In genomic region chr19:48755787-48756674, GRCh38 we compare ENCODE assay signal across 17 cellular contexts. TPM values are rescaled to one million over a fixed set of nuclear protein-coding genes. Genes with fewer than 3 reads are reported as not detected.
DNase-seq lines count a peak whose midpoint lies in the region; ATAC-seq and TF ChIP-seq lines count a peak whose summit lies in the region.
"Had no signal": no experiment of that assay in that cellular context is flagged by ENCODE, and none has a peak within 500 bp of the region (broad histone marks: within the 10 kb centered on the region; RNA-seq: fewer than 3 reads in every experiment).

No MANE protein-coding gene starts in this region.

- H3K9me3 ChIP-seq in PC-9 (ENCODE audit: insufficient read depth, low read depth) = no peaks in the 10 kb centered on the region
- no peaks in the 10 kb centered on the region for H3K9me3 ChIP-seq in iPS-18a (ENCODE audit: control insufficient read depth, low read depth, low read length)
- H3K9me3 ChIP-seq in neuronal stem cell (replicated peaks in 1 of 2; ENCODE audit: control insufficient read depth in 2 of 2, insufficient read depth in 1 of 2, low read depth in 1 of 2, low read length in 2 of 2) = peaks cover 0 to 3% of the 10 kb centered on the region in 2 donors
- H3K9me3 ChIP-seq in hepatocyte (ENCODE audit: low read depth) = no peaks in the 10 kb centered on the region
- H3K9me3 ChIP-seq: BLaER1 treated with 17β-estradiol and CSF1 and Interleukin-3, amounts not matched to agents 10 nM and 100 nM had no signal

- H3K27ac Mint-ChIP-seq in GM23338 = peak overlapping the region; percentile 96
- no peak overlapping the region for H3K27ac Mint-ChIP-seq in osteocyte (ENCODE audit: unreplicated experiment)
- H3K27ac Mint-ChIP-seq: CD8-positive, alpha-beta memory T cell; T-cell had no signal

- peaks cover 4% of the 10 kb centered on the region for H3K79me1 ChIP-seq in neuronal stem cell (ENCODE audit: low read depth, low read length)

- no peaks in the 10 kb centered on the region for H3K9me2 ChIP-seq in GM23338 (ENCODE audit: insufficient read depth)
- no peaks in the 10 kb centered on the region for H3K9me2 ChIP-seq in PC-9 (ENCODE audit: insufficient read depth)
- H3K9me2 ChIP-seq in hepatocyte (replicated peaks; ENCODE audit: insufficient read depth) = no peaks in the 10 kb centered on the region

- peak overlapping the region; percentile 40; the same call in 1 of the 3 replicates for H3K4me3 Mint-ChIP-seq in GM23338
- H3K4me3 Mint-ChIP-seq in osteocyte (ENCODE audit: unreplicated experiment) = no peak overlapping the region
- H3K4me3 Mint-ChIP-seq: CD8-positive, alpha-beta memory T cell; T-cell had no signal

- CTCF ChIA-PET in PC-9 (lab: Charles Lee) = no interaction called here

- H3K36me3 ChIP-seq in GM23338 (ENCODE audit: insufficient read depth) (no peaks in the 10 kb centered on the region), PC-9 (ENCODE audit: low read depth) (no peaks in the 10 kb centered on the region), iPS-18a (ENCODE audit: control insufficient read depth, low read depth, low read length) (no peaks in the 10 kb centered on the region), neuronal stem cell (replicated peaks in 1 of 2; ENCODE audit: control insufficient read depth in 2 of 2, insufficient read depth in 2 of 2, low read length in 2 of 2) (no peaks in the 10 kb centered on the region), hepatocyte (replicated peaks; ENCODE audit: insufficient read depth, low read depth) (no peaks in the 10 kb centered on the region)
- H3K36me3 ChIP-seq: BLaER1 treated with 17β-estradiol and CSF1 and Interleukin-3, amounts not matched to agents 10 nM and 100 nM had no signal

- DNase-seq in GM23338 (ENCODE audit: low spot score) (no peak), PC-9 (no peak), neuronal stem cell (ENCODE audit: low spot score) (no peak), RPMI8226 (no peak), osteocyte (ENCODE audit: extremely low spot score, unreplicated experiment) (no peak), hepatocyte (ENCODE audit: low spot score) (no peak)
- DNase-seq: CD8-positive, alpha-beta memory T cell; DMS79; HCEC 1CT; NCI-H1436; NCI-H345; NCI-H524 treated with DMSO at 0.1 percent for 48 hours; T-cell had no signal

- H3K9me3 Mint-ChIP-seq in GM23338 (no peaks in the 10 kb centered on the region; the same call in 1 of the 3 replicates), osteocyte (ENCODE audit: unreplicated experiment) (no peaks in the 10 kb centered on the region)
- H3K9me3 Mint-ChIP-seq: CD8-positive, alpha-beta memory T cell; T-cell had no signal

- no CpG with 5 or more reads among the region's 18 CpGs for WGBS in neuronal stem cell (ENCODE audit: extremely low coverage in 2 of 2, insufficient read length in 2 of 2, insufficient replicate concordance in 1 of 2), 2 donors
- 91% methylated on average over 18 of the region's 18 CpGs for WGBS in hepatocyte (ENCODE audit: low lambda C conversion rate, missing lambda C conversion rate)

- H3K14ac ChIP-seq in neuronal stem cell (ENCODE audit: low read length) = peak overlapping the region; percentile 89

- H2BK15ac ChIP-seq in neuronal stem cell (ENCODE audit: low read length) = peak overlapping the region; percentile 89

- peak overlapping the region; percentile 3 for H4K8ac ChIP-seq in neuronal stem cell (ENCODE audit: low read depth, low read length)

- peak overlapping the region; percentile 32; the same call in 1 of the 2 replicates for H3K27ac ChIP-seq in GM23338 (ENCODE audit: low read depth)
- H3K27ac ChIP-seq in PC-9 = peak overlapping the region; percentile 59
- no peak overlapping the region for H3K27ac ChIP-seq in iPS-18a (ENCODE audit: low read length)
- no peak overlapping the region for H3K27ac ChIP-seq in neuronal stem cell (replicated peaks; ENCODE audit: low read length)
- no peak overlapping the region for H3K27ac ChIP-seq in hepatocyte
- H3K27ac ChIP-seq: BLaER1 treated with 17β-estradiol and CSF1 and Interleukin-3, amounts not matched to agents 10 nM and 100 nM had no signal

- H3K36me3 Mint-ChIP-seq in GM23338 (ENCODE audit: low read depth) (peaks cover 13% of the 10 kb centered on the region), osteocyte (ENCODE audit: unreplicated experiment) (no peaks in the 10 kb centered on the region)
- H3K36me3 Mint-ChIP-seq: CD8-positive, alpha-beta memory T cell; T-cell had no signal

- H2BK120ac ChIP-seq in neuronal stem cell (ENCODE audit: low read depth, low read length) = no peak overlapping the region

- H3K4me2 ChIP-seq in GM23338 (peak overlapping the region; percentile 100), PC-9 (peak overlapping the region; percentile 89), neuronal stem cell (ENCODE audit: insufficient read depth, low read length, poor library complexity, severe bottlenecking) (peak overlapping the region; percentile 11), hepatocyte (no peak overlapping the region)
- H3K4me2 ChIP-seq: BLaER1 treated with 17β-estradiol and CSF1 and Interleukin-3, amounts not matched to agents 10 nM and 100 nM had no signal

- H3F3A ChIP-seq in GM23338 (replicated peaks; ENCODE audit: low read depth) (peaks cover 9% of the 10 kb centered on the region; the same call in 1 of the 2 replicates), PC-9 (ENCODE audit: insufficient read depth, low read depth) (peaks cover 16% of the 10 kb centered on the region; the same call in 1 of the 2 replicates)

- TF ChIP-seq CTCF in GM23338 (conservative IDR thresholded peaks at IDR 0.05; ENCODE audit: low read depth in 2 of 2) (peak in 1 of 2 experiments; percentile 51; a peak in 2 of 4 replicates), PC-9 (conservative IDR thresholded peaks at IDR 0.05) (no peak), osteocyte (IDR thresholded peaks at IDR 0.05) (no peak), hepatocyte (IDR thresholded peaks at IDR 0.05; ENCODE audit: poor library complexity) (no peak)

- H3K4me3 ChIP-seq in GM23338 = peak overlapping the region; percentile 20; the same call in 1 of the 2 replicates
- peak overlapping the region; percentile 39; the same call in 1 of the 2 replicates for H3K4me3 ChIP-seq in PC-9
- no peak overlapping the region for H3K4me3 ChIP-seq in iPS-18a (ENCODE audit: low read length)
- no peak overlapping the region for H3K4me3 ChIP-seq in neuronal stem cell (ENCODE audit: low read length in 2 of 2)
- no peak overlapping the region for H3K4me3 ChIP-seq in hepatocyte
- H3K4me3 ChIP-seq: BLaER1 treated with 17β-estradiol and CSF1 and Interleukin-3, amounts not matched to agents 10 nM and 100 nM had no signal

- peak overlapping the region; percentile 38 for H3K18ac ChIP-seq in neuronal stem cell (ENCODE audit: low read length)

- H3K27me3 Mint-ChIP-seq in GM23338 (ENCODE audit: insufficient read depth, low read depth, poor library complexity) (peaks cover 41% of the 10 kb centered on the region), osteocyte (ENCODE audit: unreplicated experiment) (peaks cover 22% of the 10 kb centered on the region)

- no peaks in the 10 kb centered on the region for H3K27me3 ChIP-seq in GM23338 (ENCODE audit: insufficient read depth)
- H3K27me3 ChIP-seq in PC-9 (ENCODE audit: insufficient read depth, low read depth) = no peaks in the 10 kb centered on the region
- H3K27me3 ChIP-seq in iPS-18a (ENCODE audit: control insufficient read depth, insufficient read depth, low read length) = peaks cover 14% of the 10 kb centered on the region
- H3K27me3 ChIP-seq in neuronal stem cell (ENCODE audit: control insufficient read depth in 3 of 3, insufficient read depth in 3 of 3, low read depth in 1 of 3, low read length in 3 of 3) = peaks cover 0 to 57% (median 15%) of the 10 kb centered on the region in 3 experiments
- H3K27me3 ChIP-seq in hepatocyte = peaks cover 17% of the 10 kb centered on the region

- H2AK5ac ChIP-seq in neuronal stem cell (ENCODE audit: low read depth, low read length) = peak overlapping the region; percentile 82

- peaks cover 4% of the 10 kb centered on the region; the same call in 1 of the 2 replicates for H4K20me1 ChIP-seq in GM23338 (replicated peaks; ENCODE audit: insufficient read depth)
- H4K20me1 ChIP-seq in PC-9 (ENCODE audit: insufficient read depth) = no peaks in the 10 kb centered on the region; the same call in 1 of the 2 replicates
- no peaks in the 10 kb centered on the region for H4K20me1 ChIP-seq in hepatocyte (ENCODE audit: insufficient read depth, poor library complexity, severe bottlenecking)
- H4K20me1 ChIP-seq: BLaER1 treated with 17β-estradiol and CSF1 and Interleukin-3, amounts not matched to agents 10 nM and 100 nM had no signal

- ATAC-seq in GM23338 = no peak
- no peak for ATAC-seq in GM19455 (IDR thresholded peaks at IDR 0.05; ENCODE audit: unreplicated experiment)
- ATAC-seq: SK-N-SH treated with all-trans-retinoic acid at 6 μM for 48 hours, T-cell had no signal

- no peak overlapping the region for H3K4ac ChIP-seq in neuronal stem cell (ENCODE audit: low read length)

- H3K9ac ChIP-seq in iPS-18a (ENCODE audit: low read length) = peak overlapping the region; percentile 38
- H3K9ac ChIP-seq in neuronal stem cell (ENCODE audit: low read depth, low read length, poor library complexity) = no peak overlapping the region
- H3K9ac ChIP-seq: BLaER1 treated with 17β-estradiol and CSF1 and Interleukin-3, amounts not matched to agents 10 nM and 100 nM had no signal

- POLR2A ChIA-PET in PC-9 (lab: Charles Lee; ENCODE audit: unreplicated experiment) = no interaction called here

- H3K4me1 Mint-ChIP-seq in GM23338 (peaks cover 42% of the 10 kb centered on the region), osteocyte (ENCODE audit: unreplicated experiment) (peaks cover 9% of the 10 kb centered on the region)

- H3K79me2 ChIP-seq in GM23338 (replicated peaks; ENCODE audit: insufficient read depth) (peaks cover 12% of the 10 kb centered on the region), PC-9 (ENCODE audit: low read depth) (peaks cover 13% of the 10 kb centered on the region), hepatocyte (no peaks in the 10 kb centered on the region)

- H2AFZ ChIP-seq in GM23338 = no peak overlapping the region
- H2AFZ ChIP-seq in PC-9 = no peak overlapping the region
- H2AFZ ChIP-seq in neuronal stem cell (ENCODE audit: low read length) = no peak overlapping the region
- no peak overlapping the region for H2AFZ ChIP-seq in hepatocyte

- H2BK12ac ChIP-seq in neuronal stem cell (ENCODE audit: low read length) = peak overlapping the region; percentile 22

- H2BK5ac ChIP-seq in neuronal stem cell (ENCODE audit: low read length) = no peak overlapping the region

- H3K23ac ChIP-seq in neuronal stem cell (ENCODE audit: low read depth, low read length, poor library complexity) = no peak overlapping the region

- peaks cover 44% of the 10 kb centered on the region for H3K4me1 ChIP-seq in GM23338 (ENCODE audit: insufficient read depth)
- H3K4me1 ChIP-seq in PC-9 (replicated peaks; ENCODE audit: insufficient read depth) = peaks cover 50% of the 10 kb centered on the region
- H3K4me1 ChIP-seq in iPS-18a (ENCODE audit: control insufficient read depth, low read depth, low read length) = peaks cover 9% of the 10 kb centered on the region
- H3K4me1 ChIP-seq in neuronal stem cell (ENCODE audit: control insufficient read depth in 2 of 2, insufficient read depth in 1 of 2, low read depth in 1 of 2, low read length in 2 of 2) = peaks cover 6 to 8% of the 10 kb centered on the region in 2 donors
- peaks cover 7% of the 10 kb centered on the region for H3K4me1 ChIP-seq in hepatocyte (ENCODE audit: insufficient read depth)

- intact Hi-C loops in PC-9 (cut with micrococcal nuclease; ENCODE audit: unreplicated experiment) = no loop called here

- BruUV-seq in PC-9 (replicated peaks; lab: Mats Ljungman, UMichigan) = no TSS peak

- peak overlapping the region; percentile 53 for H4K91ac ChIP-seq in neuronal stem cell (ENCODE audit: low read depth, low read length, poor library complexity)

RNA-seq across cellular contexts. Expression of gene FGF21, which starts 0.7 kb away (rescaled TPM):
- 1.3 TPM in 1 of 2 replicates, not detected in the other for total RNA-seq in GM23338 (2014; rRNA removed; shearing (Covaris generic))
- polyA plus RNA-seq in GM23338 (2016; fragmentation: Nextera tagmentation; extraction: Ambion mirVana) (0.78 and 1.1 TPM in 2 replicates), hepatocyte (not detected in 2 replicates)
- total RNA-seq in PC-9 (2021) (0.41 and 0.78 TPM in 2 replicates), osteocyte (not detected in 2 replicates), hepatocyte (not detected in 2 replicates)
- not detected for polyA plus RNA-seq in neuronal stem cell (2013, experiment 1 of 2)
- polyA plus RNA-seq in neuronal stem cell (2013, experiment 2 of 2) = not detected
- total RNA-seq: CD8-positive, alpha-beta memory T cell; T-cell had no signal
- polyA plus RNA-seq: CD8-positive, alpha-beta memory T cell had no signal

RNA-seq across cellular contexts. Expression of gene FUT1, which starts 3.6 kb away (rescaled TPM):
- total RNA-seq in GM23338 (2014; rRNA removed; shearing (Covaris generic)) = 20.3 and 20.8 TPM in 2 replicates
- polyA plus RNA-seq in GM23338 (2016; fragmentation: Nextera tagmentation; extraction: Ambion mirVana) (4.4 and 4.7 TPM in 2 replicates), hepatocyte (4.3 and 5.2 TPM in 2 replicates)
- total RNA-seq in PC-9 (2021) (7.9 and 9.6 TPM in 2 replicates), osteocyte (0.11 TPM in 1 of 2 replicates, not detected in the other), hepatocyte (2.4 TPM in 2 replicates)
- 0.99 TPM for polyA plus RNA-seq in neuronal stem cell (2013, experiment 1 of 2)
- 1.0 TPM for polyA plus RNA-seq in neuronal stem cell (2013, experiment 2 of 2)
- polyA plus RNA-seq: CD8-positive, alpha-beta memory T cell had no signal

RNA-seq across cellular contexts. Expression of gene IZUMO1, which starts 9.3 kb away (rescaled TPM):
- 1.7 and 3.5 TPM in 2 replicates for total RNA-seq in GM23338 (2014; rRNA removed; shearing (Covaris generic))
- 1.2 and 1.3 TPM in 2 replicates for polyA plus RNA-seq in GM23338 (2016; fragmentation: Nextera tagmentation; extraction: Ambion mirVana)
- 2.2 and 3.0 TPM in 2 replicates for total RNA-seq in PC-9 (2021)
- polyA plus RNA-seq in neuronal stem cell (2013, experiment 1 of 2) = 0.01 TPM
- polyA plus RNA-seq in neuronal stem cell (2013, experiment 2 of 2) = 0.03 TPM
- total RNA-seq in osteocyte = not detected in 2 replicates
- 0.40 and 0.57 TPM in 2 replicates for total RNA-seq in hepatocyte
- polyA plus RNA-seq in hepatocyte = 0.52 and 1.3 TPM in 2 replicates
- total RNA-seq: CD8-positive, alpha-beta memory T cell; T-cell had no signal
- polyA plus RNA-seq: CD8-positive, alpha-beta memory T cell had no signal

RNA-seq across cellular contexts. Expression of gene RASIP1, which starts 15.6 kb away (rescaled TPM):
- 14.8 and 18.0 TPM in 2 replicates for total RNA-seq in GM23338 (2014; rRNA removed; shearing (Covaris generic))
- 9.2 and 11.2 TPM in 2 replicates for polyA plus RNA-seq in GM23338 (2016; fragmentation: Nextera tagmentation; extraction: Ambion mirVana)
- total RNA-seq in PC-9 (2021) = 1.3 and 1.4 TPM in 2 replicates
- polyA plus RNA-seq in neuronal stem cell (2013, experiment 1 of 2) = 1.1 TPM
- polyA plus RNA-seq in neuronal stem cell (2013, experiment 2 of 2) = 1.1 TPM
- total RNA-seq in osteocyte = 0.43 and 0.57 TPM in 2 replicates
- total RNA-seq in hepatocyte = 1.1 and 4.2 TPM in 2 replicates
- polyA plus RNA-seq in hepatocyte = 1.9 and 3.6 TPM in 2 replicates

RNA-seq across cellular contexts. Expression of gene MAMSTR, which starts 36.5 kb away (rescaled TPM):
- 0.39 and 1.9 TPM in 2 replicates for total RNA-seq in GM23338 (2014; rRNA removed; shearing (Covaris generic))
- 2.0 and 2.5 TPM in 2 replicates for polyA plus RNA-seq in GM23338 (2016; fragmentation: Nextera tagmentation; extraction: Ambion mirVana)
- 2.6 and 3.9 TPM in 2 replicates for total RNA-seq in PC-9 (2021)
- polyA plus RNA-seq in neuronal stem cell (2013, experiment 1 of 2) = 1.1 TPM
- 0.90 TPM for polyA plus RNA-seq in neuronal stem cell (2013, experiment 2 of 2)
- 1.3 and 1.8 TPM in 2 replicates for total RNA-seq in osteocyte
- total RNA-seq in hepatocyte = 2.2 and 2.3 TPM in 2 replicates
- 5.2 and 7.5 TPM in 2 replicates for polyA plus RNA-seq in hepatocyte

Comparison
In these comparisons a context has a peak if more than half of its experiments do, and no peak if none do; other contexts are left out.
1. H3K27ac ChIP-seq: peak in GM23338 (single experiment) and PC-9 (single experiment); none in iPS-18a (single experiment), neuronal stem cell (single experiment) and hepatocyte (single experiment).
2. H3K4me3 ChIP-seq: peak in GM23338 (single experiment) and PC-9 (single experiment); none in iPS-18a (single experiment), neuronal stem cell (0 of 2) and hepatocyte (single experiment).